Comparison of ENCODE assay signal across 11 cellular contexts in genomic region chr11:63622318-63622717, GRCh38. TPM values are rescaled to one million over a fixed set of nuclear protein-coding genes. Genes with fewer than 3 reads are reported as not detected.
DNase-seq lines count a peak whose midpoint lies in the region; ATAC-seq and TF ChIP-seq lines count a peak whose summit lies in the region.
"Had no signal": no experiment of that assay in that cellular context is flagged by ENCODE, and none has a peak within 500 bp of the region (broad histone marks: within the 10 kb centered on the region; RNA-seq: fewer than 3 reads in every experiment).

No MANE protein-coding gene starts in this region.

- no peak overlapping the region for H3K4me3 Mint-ChIP-seq in stimulated activated effector memory CD8-positive, alpha-beta T cell treated with anti-CD3 and anti-CD28 coated beads, Interleukin-12 subunit alpha, Interleukin-12 subunit beta, amount 100 ng/mL, for 72 hours
- H3K4me3 Mint-ChIP-seq: dendritic cell treated with granulocyte-macrophage colony-stimulating factor and Interleukin-4, amounts not matched to agents 40 ng/mL and 50 ng/mL, for 4 days had no signal

- intact Hi-C loops in breast epithelium (cut with DNase I; ENCODE audit: low total_unique reads) = no loop called here

- no peak overlapping the region for H3K27ac Mint-ChIP-seq in stimulated activated effector memory CD8-positive, alpha-beta T cell treated with anti-CD3 and anti-CD28 coated beads, Interleukin-12 subunit alpha, Interleukin-12 subunit beta, amount 100 ng/mL, for 72 hours

- H3K4me1 ChIP-seq in breast epithelium = peaks cover 0 to 6% of the 10 kb centered on the region in 2 donors

- H3K4me1 Mint-ChIP-seq in stimulated activated effector memory CD8-positive, alpha-beta T cell treated with anti-CD3 and anti-CD28 coated beads, Interleukin-12 subunit alpha, Interleukin-12 subunit beta, amount 100 ng/mL, for 72 hours = peaks cover 9% of the 10 kb centered on the region

- no peaks in the 10 kb centered on the region for H3K36me3 Mint-ChIP-seq in stimulated activated effector memory CD8-positive, alpha-beta T cell treated with anti-CD3 and anti-CD28 coated beads, Interleukin-12 subunit alpha, Interleukin-12 subunit beta, amount 100 ng/mL, for 72 hours

- no peak overlapping the region for H3K4me3 ChIP-seq in breast epithelium

- peak; percentile 26 for DNase-seq in NCI-H2107 treated with DMSO at 0.1 percent for 48 hours (lab: John Stamatoyannopoulos, UW; ENCODE audit: unreplicated experiment)
- DNase-seq in NCI-H2107 (lab: John Stamatoyannopoulos, UW) = no peak
- no peak for DNase-seq in breast epithelium (ENCODE audit: low spot score in 2 of 2)
- no peak for DNase-seq in stimulated activated effector memory CD8-positive, alpha-beta T cell treated with anti-CD3 and anti-CD28 coated beads, Interleukin-12 subunit alpha, Interleukin-12 subunit beta, amount 100 ng/mL, for 72 hours (ENCODE audit: low spot score in 2 of 2)
- DNase-seq in NCI-H1436 treated with DMSO at 0.1 percent for 48 hours (lab: John Stamatoyannopoulos, UW) = no peak
- no peak for DNase-seq in GM20000 (ENCODE audit: low spot score)
- DNase-seq: NCI-H1048, T-helper 2 cell had no signal

- peak overlapping the region; percentile 65 to 66 for H3K27ac ChIP-seq in breast epithelium
- H3K27ac ChIP-seq: neutrophil had no signal

- H3K9me3 ChIP-seq in breast epithelium = no peaks in the 10 kb centered on the region
- H3K9me3 ChIP-seq: neutrophil had no signal

- H3K27me3 ChIP-seq in breast epithelium = no peaks in the 10 kb centered on the region

- no peaks in the 10 kb centered on the region for H3K9me3 Mint-ChIP-seq in stimulated activated effector memory CD8-positive, alpha-beta T cell treated with anti-CD3 and anti-CD28 coated beads, Interleukin-12 subunit alpha, Interleukin-12 subunit beta, amount 100 ng/mL, for 72 hours
- H3K9me3 Mint-ChIP-seq: dendritic cell treated with granulocyte-macrophage colony-stimulating factor and Interleukin-4, amounts not matched to agents 40 ng/mL and 50 ng/mL, for 4 days had no signal

- H3K36me3 ChIP-seq in breast epithelium = no peaks in the 10 kb centered on the region
- H3K36me3 ChIP-seq: neutrophil had no signal

- TF ChIP-seq CTCF in breast epithelium (IDR thresholded peaks at IDR 0.05) (no peak), GM20000 (IDR thresholded peaks at IDR 0.05; ENCODE audit: extremely low read depth, missing control alignments) (no peak)

- ATAC-seq in stimulated activated effector memory CD8-positive, alpha-beta T cell treated with anti-CD3 and anti-CD28 coated beads, Interleukin-12 subunit alpha, Interleukin-12 subunit beta, amount 100 ng/mL, for 72 hours = peak; percentile 47

- TF ChIP-seq POLR2A in breast epithelium (IDR thresholded peaks at IDR 0.05) = no peak

RNA-seq across cellular contexts. Expression of gene PLAAT3, which starts 8.1 kb away (rescaled TPM):
- 100 to 1,000 TPM; 128 to 527 (median 204) TPM for total RNA-seq in breast epithelium

RNA-seq across cellular contexts. Expression of gene ATL3, which starts 48.9 kb away (rescaled TPM):
- total RNA-seq in breast epithelium = 100 to 1,000 TPM in 1 of 3 donors, 10 to 100 TPM in 2; 75.2 to 165 (median 77.3) TPM

RNA-seq across cellular contexts. Expression of gene RTN3, which starts 59.0 kb away (rescaled TPM):
- 100 to 1,000 TPM; 115 to 199 (median 162) TPM for total RNA-seq in breast epithelium

RNA-seq across cellular contexts. Expression of gene PLAAT2, which starts 59.1 kb away (rescaled TPM):
- total RNA-seq in breast epithelium = 1 to 10 TPM; 1.1 to 2.6 (median 2.0) TPM
- total RNA-seq: A673 had no signal
